ENCODE assay signal across 35 cellular contexts in the genomic region with DNA sequence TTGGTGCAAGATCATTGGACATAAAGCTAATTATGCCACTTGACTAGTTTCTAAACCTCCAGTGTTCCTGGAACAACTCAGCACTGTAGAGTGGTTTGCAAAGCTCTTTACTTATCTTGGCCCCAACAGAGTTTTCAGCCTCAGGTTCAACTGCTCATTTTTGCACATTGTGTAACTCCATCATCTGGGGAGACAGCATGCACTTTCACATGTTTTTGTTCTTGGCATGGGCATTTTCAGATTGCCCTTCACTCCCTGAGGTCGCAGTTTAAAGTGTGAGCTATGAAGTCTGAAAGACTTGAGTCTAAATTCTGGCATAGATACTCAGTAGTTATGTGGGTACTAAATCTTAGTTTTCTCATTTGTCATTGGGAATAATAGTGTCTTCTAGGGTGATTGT.
"Had no signal": no experiment of that assay in that cellular context is flagged by ENCODE, and none has a peak within 500 bp of the region (broad histone marks: within the 10 kb centered on the region; RNA-seq: fewer than 3 reads in every experiment).

No MANE protein-coding gene starts in this region.

- H3K9me3 Mint-ChIP-seq: activated CD4-positive, alpha-beta T cell treated with anti-CD3 and anti-CD28 coated beads, Interleukin-2, amount 10 ng/mL, durations not matched to agents 7 days and 5 days; activated naive CD4-positive, alpha-beta T cell treated with anti-CD3 and anti-CD28 coated beads, Interleukin-2, amount 10 ng/mL, durations not matched to agents 7 days and 5 days; activated naive CD4-positive, alpha-beta T cell treated with anti-CD3 and anti-CD28 coated beads, Interleukin-2, amount 50 U/mL, for 72 hours; activated naive CD8-positive, alpha-beta T cell treated with anti-CD3 and anti-CD28 coated beads, Interleukin-2, amount 10 ng/mL, durations not matched to agents 7 days and 5 days; activated T-cell treated with anti-CD3 and anti-CD28 coated beads, Interleukin-2, amount 50 U/mL, for 24 hours; activated T-helper 17 cell treated with anti-CD3 and anti-CD28 coated beads, Interleukin-2, amount 50 U/mL, for 72 hours; central memory CD8-positive, alpha-beta T cell; effector memory CD8-positive, alpha-beta T cell; T-helper 2 cell treated with Interferon-gamma antibody and Interleukin-4, amounts not matched to agents 5 μg/mL and 100 μg/mL, for 36 hours had no signal

- H3K27ac Mint-ChIP-seq: activated CD4-positive, alpha-beta T cell treated with anti-CD3 and anti-CD28 coated beads, Interleukin-2, amount 10 ng/mL, durations not matched to agents 7 days and 5 days; activated CD8-positive, alpha-beta memory T cell treated with anti-CD3 and anti-CD28 coated beads, Interleukin-2, amount 10 ng/mL, durations not matched to agents 7 days and 5 days; activated CD8-positive, alpha-beta T cell treated with anti-CD3 and anti-CD28 coated beads, Interleukin-2, amount 10 ng/mL, durations not matched to agents 7 days and 5 days; activated naive CD4-positive, alpha-beta T cell treated with anti-CD3 and anti-CD28 coated beads, Interleukin-2, amount 10 ng/mL, durations not matched to agents 7 days and 5 days; activated naive CD4-positive, alpha-beta T cell treated with anti-CD3 and anti-CD28 coated beads, Interleukin-2, amount 50 U/mL, for 72 hours; activated naive CD8-positive, alpha-beta T cell treated with anti-CD3 and anti-CD28 coated beads, Interleukin-2, amount 10 ng/mL, durations not matched to agents 7 days and 5 days; activated T-cell treated with anti-CD3 and anti-CD28 coated beads, Interleukin-2, amount 50 U/mL, for 24 hours; activated T-helper 17 cell treated with anti-CD3 and anti-CD28 coated beads, Interleukin-2, amount 50 U/mL, for 72 hours; effector memory CD8-positive, alpha-beta T cell; T-helper 17 cell; T-helper 2 cell treated with Interferon-gamma antibody and Interleukin-4, amounts not matched to agents 5 μg/mL and 100 μg/mL, for 36 hours had no signal

- ATAC-seq: activated CD8-positive, alpha-beta memory T cell treated with anti-CD3 and anti-CD28 coated beads, Interleukin-2, amount 10 ng/mL, durations not matched to agents 7 days and 5 days; activated CD8-positive, alpha-beta T cell treated with anti-CD3 and anti-CD28 coated beads, Interleukin-2, amount 10 ng/mL, durations not matched to agents 7 days and 5 days; activated naive CD4-positive, alpha-beta T cell treated with anti-CD3 and anti-CD28 coated beads, Interleukin-2, amount 50 U/mL, for 72 hours; activated T-helper 17 cell treated with anti-CD3 and anti-CD28 coated beads, Interleukin-2, amount 50 U/mL, for 72 hours; effector memory CD8-positive, alpha-beta T cell; foreskin keratinocyte; gastrocnemius medialis; heart left ventricle; T-helper 17 cell had no signal

- H3K4me1 ChIP-seq: foreskin keratinocyte had no signal

- H3K4me3 ChIP-seq: esophagus muscularis mucosa, gastrocnemius medialis, heart left ventricle had no signal

- DNase-seq: activated CD4-positive, alpha-beta T cell treated with anti-CD3 and anti-CD28 coated beads for 4 hours; activated CD4-positive, alpha-beta T cell treated with anti-CD3 and anti-CD28 coated beads, Interleukin-2, amount 10 ng/mL, durations not matched to agents 7 days and 5 days; activated CD4-positive, alpha-beta T cell treated with anti-CD3 and anti-CD28 coated beads, Interleukin-2, amount 50 U/mL, for 4 hours; activated CD4-positive, CD25-positive, alpha-beta regulatory T cell; activated CD4-positive, CD25-positive, alpha-beta regulatory T cell treated with anti-CD3 and anti-CD28 coated beads, Interleukin-2, amount 50 U/mL, for 72 hours; activated CD8-positive, alpha-beta memory T cell treated with anti-CD3 and anti-CD28 coated beads, Interleukin-2, amount 10 ng/mL, durations not matched to agents 7 days and 5 days; activated CD8-positive, alpha-beta memory T cell treated with anti-CD3 and anti-CD28 coated beads, Interleukin-2, amount 50 U/mL, for 4 hours; activated CD8-positive, alpha-beta T cell treated with anti-CD3 and anti-CD28 coated beads, Interleukin-2, amount 10 ng/mL, durations not matched to agents 7 days and 5 days; activated effector memory CD4-positive, alpha-beta T cell treated with Interleukin-2 at 50 U/mL for 16 hours; activated gamma-delta T cell treated with Interleukin-2 at 50 U/mL for 16 hours; activated naive CD4-positive, alpha-beta T cell treated with anti-CD3 and anti-CD28 coated beads, Interleukin-2, amount 10 ng/mL, durations not matched to agents 7 days and 5 days; activated naive CD8-positive, alpha-beta T cell treated with anti-CD3 and anti-CD28 coated beads, Interleukin-2, amount 10 ng/mL, durations not matched to agents 7 days and 5 days; activated T-cell treated with anti-CD3 and anti-CD28 coated beads, Interleukin-2, amount 50 U/mL, for 24 hours; amniotic stem cell; anterior cingulate cortex; brain microvascular endothelial cell; cortex of kidney; dermis blood vessel endothelial cell; effector CD4-positive, alpha-beta T cell; effector memory CD8-positive, alpha-beta T cell; erythroblast; foreskin keratinocyte; gastrocnemius medialis; glutamatergic neuron; heart left ventricle; T-helper 17 cell; T1000 had no signal

- H3K9me3 ChIP-seq: esophagus muscularis mucosa, gastrocnemius medialis, heart left ventricle had no signal

- H3K27me3 Mint-ChIP-seq: activated CD4-positive, alpha-beta T cell treated with anti-CD3 and anti-CD28 coated beads, Interleukin-2, amount 10 ng/mL, durations not matched to agents 7 days and 5 days; activated CD8-positive, alpha-beta memory T cell treated with anti-CD3 and anti-CD28 coated beads, Interleukin-2, amount 10 ng/mL, durations not matched to agents 7 days and 5 days; activated naive CD4-positive, alpha-beta T cell treated with anti-CD3 and anti-CD28 coated beads, Interleukin-2, amount 10 ng/mL, durations not matched to agents 7 days and 5 days; activated naive CD8-positive, alpha-beta T cell treated with anti-CD3 and anti-CD28 coated beads, Interleukin-2, amount 10 ng/mL, durations not matched to agents 7 days and 5 days; activated T-cell treated with anti-CD3 and anti-CD28 coated beads, Interleukin-2, amount 50 U/mL, for 24 hours; activated T-helper 17 cell treated with anti-CD3 and anti-CD28 coated beads, Interleukin-2, amount 50 U/mL, for 72 hours; central memory CD8-positive, alpha-beta T cell; effector memory CD8-positive, alpha-beta T cell; T-helper 17 cell had no signal

- H3K27me3 ChIP-seq: brain microvascular endothelial cell, esophagus muscularis mucosa, foreskin keratinocyte, gastrocnemius medialis, heart left ventricle had no signal

- FAIRE-seq: astrocyte, bronchial epithelial cell, colon had no signal

- H3K4me3 Mint-ChIP-seq: activated CD4-positive, alpha-beta T cell treated with anti-CD3 and anti-CD28 coated beads, Interleukin-2, amount 10 ng/mL, durations not matched to agents 7 days and 5 days; activated CD8-positive, alpha-beta memory T cell treated with anti-CD3 and anti-CD28 coated beads, Interleukin-2, amount 10 ng/mL, durations not matched to agents 7 days and 5 days; activated CD8-positive, alpha-beta T cell treated with anti-CD3 and anti-CD28 coated beads, Interleukin-2, amount 10 ng/mL, durations not matched to agents 7 days and 5 days; activated naive CD4-positive, alpha-beta T cell treated with anti-CD3 and anti-CD28 coated beads, Interleukin-2, amount 10 ng/mL, durations not matched to agents 7 days and 5 days; activated naive CD8-positive, alpha-beta T cell treated with anti-CD3 and anti-CD28 coated beads, Interleukin-2, amount 10 ng/mL, durations not matched to agents 7 days and 5 days; activated T-cell treated with anti-CD3 and anti-CD28 coated beads, Interleukin-2, amount 50 U/mL, for 24 hours; activated T-helper 17 cell treated with anti-CD3 and anti-CD28 coated beads, Interleukin-2, amount 50 U/mL, for 72 hours; central memory CD8-positive, alpha-beta T cell; effector memory CD8-positive, alpha-beta T cell; T-helper 17 cell; T-helper 2 cell treated with Interferon-gamma antibody and Interleukin-4, amounts not matched to agents 5 μg/mL and 100 μg/mL, for 36 hours had no signal
